ENCODE assay signal across 11 cellular contexts in genomic region chr2:216041438-216041837, GRCh38.
"Had no signal": no experiment of that assay in that cellular context is flagged by ENCODE, and none has a peak within 500 bp of the region (broad histone marks: within the 10 kb centered on the region; RNA-seq: fewer than 3 reads in every experiment).

No MANE protein-coding gene starts in this region.

- H3K4me2 ChIP-seq: GM23338 had no signal

- H3K27ac Mint-ChIP-seq: GM23338, H9, HFFc6 had no signal

- DNase-seq: GM23248, GOT3, H7, H9, HCEC 1CT, HFFc6 had no signal

- H3K9me3 Mint-ChIP-seq: GM23338, H9, HFFc6 had no signal

- H3K4me3 Mint-ChIP-seq: GM23338, H9, HFFc6 had no signal

- H3K4me1 Mint-ChIP-seq: GM23338 had no signal

- H3K4me3 ChIP-seq: GM23248, GM23338, HAP-1 had no signal

- H3K9ac ChIP-seq: GM23248 had no signal

- H3K9me3 ChIP-seq: HAP-1 had no signal

- H3K27ac ChIP-seq: GM23248 had no signal

- H3K4me1 ChIP-seq: HAP-1 had no signal

- ATAC-seq: GM23338, HCT116 had no signal

- H2AFZ ChIP-seq: GM23248, GM23338 had no signal

- H3K36me3 ChIP-seq: HAP-1 had no signal

- FAIRE-seq: H1, H54 had no signal
